8 cellular contexts compared by ENCODE assay signal in the genomic region with DNA sequence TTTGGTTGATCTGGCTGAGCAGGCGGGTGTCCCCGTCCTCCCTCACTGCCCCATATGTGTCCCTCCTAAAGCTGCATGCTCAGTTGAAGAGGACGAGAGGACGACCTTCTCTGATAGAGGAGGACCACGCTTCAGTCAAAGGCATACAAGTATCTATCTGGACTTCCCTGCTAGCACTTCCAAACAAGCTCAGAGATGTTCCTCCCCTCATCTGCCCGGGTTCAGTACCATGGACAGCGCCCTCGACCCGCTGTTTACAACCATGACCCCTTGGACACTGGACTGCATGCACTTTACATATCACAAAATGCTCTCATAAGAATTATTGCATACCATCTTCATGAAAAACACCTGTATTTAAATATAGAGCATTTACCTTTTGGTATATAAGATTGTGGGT. TPM values are rescaled to one million over a fixed set of nuclear protein-coding genes. Genes with fewer than 3 reads are reported as not detected.
A peak's percentile ranks its signal among the peaks of the same experiment; 100 is the strongest.
DNase-seq lines count a peak whose midpoint lies in the region; ATAC-seq, FAIRE-seq and TF ChIP-seq lines count a peak whose summit lies in the region.

No MANE protein-coding gene starts in this region.

- H3K4me2 ChIP-seq in Karpas-422 (ENCODE audit: low read depth, low read length, poor library complexity, severe bottlenecking) (no peak overlapping the region), H1 (ENCODE audit: insufficient read depth in 1 of 2, low read depth in 2 of 2, low read length in 2 of 2) (no peak overlapping the region)

- no peaks in the 10 kb centered on the region for H3K36me3 ChIP-seq in Karpas-422 (ENCODE audit: insufficient read depth, low read length)
- H3K36me3 ChIP-seq in H1 (ENCODE audit: control insufficient read depth in 2 of 4, insufficient read depth in 4 of 4, low read length in 3 of 4) = no peaks in the 10 kb centered on the region
- H3K36me3 ChIP-seq in tibial nerve = no peaks in the 10 kb centered on the region

- H3K9me3 ChIP-seq in Karpas-422 (ENCODE audit: low read length) (no peaks in the 10 kb centered on the region), H1 (ENCODE audit: insufficient read depth in 2 of 2, low read depth in 1 of 2, low read length in 1 of 2) (no peaks in the 10 kb centered on the region), tibial nerve (no peaks in the 10 kb centered on the region)

- H3K9ac ChIP-seq in Karpas-422 (ENCODE audit: low read length) = no peak overlapping the region
- no peak overlapping the region for H3K9ac ChIP-seq in H1 (replicated peaks in 1 of 4; ENCODE audit: extremely low read depth in 1 of 4, low read depth in 3 of 4, low read length in 3 of 4)

- peak; percentile 73 for DNase-seq in AG08395 (ENCODE audit: low spot score)
- peak; percentile 78 for DNase-seq in Karpas-422
- peak; percentile 63 for DNase-seq in activated CD4-positive, alpha-beta memory T cell treated with anti-CD3 and anti-CD28 coated beads for 36 hours
- DNase-seq in H1 (ENCODE audit: low read depth in 1 of 2, low spot score in 2 of 2) = peak in 1 of 2 experiments; percentile 88
- peak; percentile 4 to 72 (median 36) for DNase-seq in naive thymus-derived CD8-positive, alpha-beta T cell
- peak; percentile 19 to 72 for DNase-seq in tibial nerve (ENCODE audit: low spot score in 2 of 2)
- DNase-seq in type B pancreatic cell (ENCODE audit: extremely low spot score, unreplicated experiment) = no peak

- FAIRE-seq in H1 (lab: Jason Lieb, UNC) = no peak

- H2BK5ac ChIP-seq in H1 (ENCODE audit: low read depth, low read length) = no peak overlapping the region

- TF ChIP-seq POLR2A in H1 (IDR thresholded peaks at IDR 0.05; ENCODE audit: control extremely low read depth in 1 of 2, low read depth in 2 of 2, low read length in 2 of 2) (no peak), tibial nerve (IDR thresholded peaks at IDR 0.05) (no peak)

- no peak overlapping the region for H2BK120ac ChIP-seq in H1 (replicated peaks; ENCODE audit: low read depth, low read length)

- POLR2A ChIA-PET in activated CD4-positive, alpha-beta memory T cell treated with anti-CD3 and anti-CD28 coated beads for 36 hours (lab: Charles Lee) = no interaction called here
- POLR2A ChIA-PET in H1 (lab: Charles Lee; ENCODE audit: partially characterized antibody) = interaction anchor here (1.0 kb wide), 1 partner anchor 109 kb away, joined by 5 read pairs; the partner anchor contains the start of gene MUC3A
- POLR2A ChIA-PET in naive thymus-derived CD8-positive, alpha-beta T cell (lab: Charles Lee) = no interaction called here

- H3K27ac ChIP-seq in Karpas-422 (ENCODE audit: low read length) = no peak overlapping the region
- H3K27ac ChIP-seq in H1 (ENCODE audit: low read depth, low read length) = no peak overlapping the region
- no peak overlapping the region for H3K27ac ChIP-seq in tibial nerve

- no peak overlapping the region for H2AK5ac ChIP-seq in H1 (ENCODE audit: low read depth, low read length)

- 0 out of 4 replicates have a peak, but pooled peaks of 1 of the 2 experiments have one; percentile 3 for TF ChIP-seq RAD21 in H1 (IDR thresholded peaks at IDR 0.05 in 1 of 2, conservative IDR thresholded peaks at IDR 0.05 in 1 of 2; ENCODE audit: low read depth in 2 of 2, low read length in 2 of 2)

- intact Hi-C loops in activated CD4-positive, alpha-beta memory T cell treated with anti-CD3 and anti-CD28 coated beads for 36 hours (cut with micrococcal nuclease) = loop anchor here (2.0 to 5.0 kb wide), 2 partner anchors 164 to 256 kb away; partner anchors contain the start of gene ACHE

- peaks cover 36% of the 10 kb centered on the region for H3K27me3 Mint-ChIP-seq in activated CD4-positive, alpha-beta memory T cell treated with anti-CD3 and anti-CD28 coated beads for 36 hours
- peaks cover 24 to 66% (median 40%) of the 10 kb centered on the region in 5 donors for H3K27me3 Mint-ChIP-seq in naive thymus-derived CD8-positive, alpha-beta T cell
- H3K27me3 Mint-ChIP-seq in type B pancreatic cell = peaks cover 65% of the 10 kb centered on the region

- ATAC-seq in naive thymus-derived CD8-positive, alpha-beta T cell = no peak
- ATAC-seq in GM21381 (IDR thresholded peaks at IDR 0.05; ENCODE audit: unreplicated experiment) = no peak

- H3K56ac ChIP-seq in H1 (replicated peaks; ENCODE audit: insufficient read length, low read depth, low read length) = no peak overlapping the region

- no peak overlapping the region for H4K5ac ChIP-seq in H1 (ENCODE audit: insufficient read length, low read depth, low read length)

- H4K91ac ChIP-seq in H1 (replicated peaks; ENCODE audit: insufficient read length, low read length) = no peak overlapping the region

- H3K14ac ChIP-seq in H1 (ENCODE audit: insufficient read length) = no peak overlapping the region

- peaks cover 3% of the 10 kb centered on the region; the same call in 1 of the 2 replicates for H3K4me1 ChIP-seq in Karpas-422 (ENCODE audit: low read length)
- H3K4me1 ChIP-seq in H1 (replicated peaks in 1 of 4; ENCODE audit: control insufficient read depth in 3 of 4, insufficient read depth in 4 of 4, low read length in 3 of 4) = no peaks in the 10 kb centered on the region
- H3K4me1 ChIP-seq in tibial nerve = peaks cover 0 to 3% (median 0%) of the 10 kb centered on the region in 4 donors

- H3K4me3 ChIP-seq in Karpas-422 (ENCODE audit: low read length) = no peak overlapping the region
- no peak overlapping the region for H3K4me3 ChIP-seq in H1 (ENCODE audit: extremely low read depth in 1 of 4, insufficient read depth in 2 of 4, low read depth in 3 of 4, low read length in 4 of 4)
- H3K4me3 ChIP-seq in tibial nerve = no peak overlapping the region

- H3K27me3 ChIP-seq in Karpas-422 (ENCODE audit: low read length) (no peaks in the 10 kb centered on the region), H1 (replicated peaks in 1 of 4; ENCODE audit: control insufficient read depth in 3 of 4, extremely low read depth in 1 of 4, insufficient read depth in 3 of 4, low read length in 3 of 4) (peaks cover 0 to 2% (median 0%) of the 10 kb centered on the region in 4 experiments; a peak in 1 of 7 replicates), tibial nerve (peaks cover 0 to 74% of the 10 kb centered on the region in 2 donors)

- H3K79me2 ChIP-seq in Karpas-422 (ENCODE audit: low read length) = no peaks in the 10 kb centered on the region
- H3K79me2 ChIP-seq in H1 (ENCODE audit: control insufficient read depth in 1 of 2, insufficient read depth in 2 of 2, low read length in 2 of 2) = no peaks in the 10 kb centered on the region

- H3K23me2 ChIP-seq in H1 (ENCODE audit: low read depth, low read length) = no peaks in the 10 kb centered on the region

- TF ChIP-seq EP300 in H1 (IDR thresholded peaks at IDR 0.05; ENCODE audit: borderline replicate concordance in 1 of 2, low read depth in 2 of 2, low read length in 2 of 2) = no peak
- no peak for TF ChIP-seq EP300 in tibial nerve (IDR thresholded peaks at IDR 0.05)

- no peaks in the 10 kb centered on the region for H4K20me1 ChIP-seq in Karpas-422 (ENCODE audit: insufficient read depth, low read depth, low read length)
- H4K20me1 ChIP-seq in H1 (replicated peaks in 1 of 2; ENCODE audit: control insufficient read depth in 1 of 2, insufficient read depth in 2 of 2, low read length in 2 of 2) = peaks cover 0 to 2% of the 10 kb centered on the region in 2 experiments

- WGBS in H1 (ENCODE audit: extremely low coverage in 1 of 2, insufficient coverage in 1 of 2, insufficient read length in 1 of 2, insufficient replicate concordance in 2 of 2, low coverage in 1 of 2, low lambda C conversion rate in 2 of 2, missing lambda C conversion rate in 1 of 2), 2 experiments = 30% methylated on average over 9 of the region's 9 CpGs; no CpG with 5 or more reads in 1 of the 2 experiments
- 18 to 28% methylated on average over 9 of the region's 9 CpGs for WGBS in tibial nerve, 2 donors

- H2BK12ac ChIP-seq in H1 (ENCODE audit: low read depth, low read length) = no peak overlapping the region

- TF ChIP-seq CTCF in H1 (IDR thresholded peaks at IDR 0.05; ENCODE audit: control extremely low read depth in 1 of 3, insufficient read depth in 1 of 3, low read depth in 1 of 3, low read length in 3 of 3) (no peak), tibial nerve (IDR thresholded peaks at IDR 0.05) (no peak), type B pancreatic cell (conservative IDR thresholded peaks at IDR 0.05) (no peak)

- peaks cover 3% of the 10 kb centered on the region for H3K4me1 Mint-ChIP-seq in activated CD4-positive, alpha-beta memory T cell treated with anti-CD3 and anti-CD28 coated beads for 36 hours (ENCODE audit: low read depth)
- peaks cover 1 to 10% (median 2%) of the 10 kb centered on the region in 4 donors for H3K4me1 Mint-ChIP-seq in naive thymus-derived CD8-positive, alpha-beta T cell
- H3K4me1 Mint-ChIP-seq in type B pancreatic cell (ENCODE audit: unreplicated experiment) = no peaks in the 10 kb centered on the region

- no peak overlapping the region for H2BK15ac ChIP-seq in H1 (ENCODE audit: low read length)

- H4K8ac ChIP-seq in H1 (ENCODE audit: extremely low read depth, insufficient read depth, low read length) = no peak overlapping the region

- H3K23ac ChIP-seq in H1 (ENCODE audit: insufficient read length) = no peak overlapping the region

- no peaks in the 10 kb centered on the region for H3K79me1 ChIP-seq in H1 (ENCODE audit: low read depth, low read length)

- no peaks in the 10 kb centered on the region for H3K36me3 Mint-ChIP-seq in activated CD4-positive, alpha-beta memory T cell treated with anti-CD3 and anti-CD28 coated beads for 36 hours
- H3K36me3 Mint-ChIP-seq in naive thymus-derived CD8-positive, alpha-beta T cell = no peaks in the 10 kb centered on the region
- no peaks in the 10 kb centered on the region for H3K36me3 Mint-ChIP-seq in type B pancreatic cell

- H3K9me3 Mint-ChIP-seq in activated CD4-positive, alpha-beta memory T cell treated with anti-CD3 and anti-CD28 coated beads for 36 hours = no peaks in the 10 kb centered on the region
- no peaks in the 10 kb centered on the region for H3K9me3 Mint-ChIP-seq in naive thymus-derived CD8-positive, alpha-beta T cell
- H3K9me3 Mint-ChIP-seq in type B pancreatic cell = no peaks in the 10 kb centered on the region

- H3K4me3 Mint-ChIP-seq in activated CD4-positive, alpha-beta memory T cell treated with anti-CD3 and anti-CD28 coated beads for 36 hours = no peak overlapping the region
- no peak overlapping the region for H3K4me3 Mint-ChIP-seq in naive thymus-derived CD8-positive, alpha-beta T cell
- no peak overlapping the region for H3K4me3 Mint-ChIP-seq in type B pancreatic cell

- no peak overlapping the region for H2BK20ac ChIP-seq in H1 (ENCODE audit: low read length)

- H2AFZ ChIP-seq in Karpas-422 (ENCODE audit: low read length) (no peak overlapping the region), H1 (ENCODE audit: low read length) (no peak overlapping the region)

- no peak overlapping the region for H3K18ac ChIP-seq in H1 (ENCODE audit: extremely low read depth, low read length)

- H3K4ac ChIP-seq in H1 (replicated peaks; ENCODE audit: insufficient read length, low read depth, low read length) = no peak overlapping the region

- CTCF ChIA-PET in activated CD4-positive, alpha-beta memory T cell treated with anti-CD3 and anti-CD28 coated beads for 36 hours (lab: Charles Lee) = interaction anchor here (0.6 to 2.3 kb wide), 25 partner anchors 10 to 353 kb away, joined by 3 to 37 read pairs (median 4); partner anchors contain the start of genes ACHE, POP7, SLC12A9 and TRIM56
- CTCF ChIA-PET in H1 (lab: Charles Lee; ENCODE audit: partially characterized antibody) = interaction anchor here (0.6 to 3.0 kb wide), 36 partner anchors 9 to 269 kb away, joined by 3 to 34 read pairs (median 4); partner anchors contain the start of genes MOGAT3, MUC12, MUC17 and SERPINE1

- no peak overlapping the region for H3K27ac Mint-ChIP-seq in activated CD4-positive, alpha-beta memory T cell treated with anti-CD3 and anti-CD28 coated beads for 36 hours
- H3K27ac Mint-ChIP-seq in naive thymus-derived CD8-positive, alpha-beta T cell = no peak overlapping the region
- H3K27ac Mint-ChIP-seq in type B pancreatic cell = no peak overlapping the region

- H3K9me2 ChIP-seq in Karpas-422 (replicated peaks; ENCODE audit: insufficient read depth, low read length) = no peaks in the 10 kb centered on the region

RNA-seq across cellular contexts. Expression of gene TRIM56, which starts 26.9 kb away (rescaled TPM):
- 8.1 and 14.0 TPM in 2 replicates for total RNA-seq in Karpas-422 (2014; rRNA removed; shearing (Covaris generic); ENCODE audit: low replicate concordance)
- total RNA-seq in activated CD4-positive, alpha-beta memory T cell treated with anti-CD3 and anti-CD28 coated beads for 36 hours = 10 to 100 TPM; 42.3 to 44.5 TPM
- 17.5 and 18.8 TPM in 2 replicates for total RNA-seq in H1 (2021; fragmentation: NEBNext Ultra II Directional; extraction: Animal tissue kit (Norgen Biotek cat#: 25700))
- polyA plus RNA-seq in H1 (2011; rRNA removed) = 2.0 and 3.4 TPM in 2 replicates
- polyA plus RNA-seq in H1 (2011; cell fraction: cytosol; rRNA removed) = 3.5 TPM
- polyA plus RNA-seq in H1 (2011; cell fraction: nucleus; rRNA removed) = 11.9 TPM
- polyA plus RNA-seq in H1 (2012, experiment 1 of 2) = 11.8 to 21.3 TPM (median 14.5 TPM) in 4 replicates
- 3.0 TPM for polyA plus RNA-seq in H1 (2012, experiment 2 of 2)
- polyA plus RNA-seq in H1 (2013, experiment 1 of 2) = 9.3 TPM
- polyA plus RNA-seq in H1 (2013, experiment 2 of 2) = 8.3 TPM
- polyA minus RNA-seq in H1 (2011; rRNA and poly(A)+ RNA removed) = 6.9 and 9.2 TPM in 2 replicates
- 5.9 TPM for polyA minus RNA-seq in H1 (2011; cell fraction: cytosol; rRNA and poly(A)+ RNA removed)
- polyA minus RNA-seq in H1 (2011; cell fraction: nucleus; rRNA and poly(A)+ RNA removed) = 9.1 TPM
- 10 to 100 TPM; 67.4 to 67.7 TPM for total RNA-seq in naive thymus-derived CD8-positive, alpha-beta T cell
- 10 to 100 TPM in 2 of 3 donors, 1 to 10 TPM in 1; 3.8 to 17.9 (median 11.4) TPM for polyA plus RNA-seq in naive thymus-derived CD8-positive, alpha-beta T cell
- total RNA-seq in tibial nerve (10 to 100 TPM; 18.6 to 32.4 (median 29.5) TPM), type B pancreatic cell (ENCODE audit: low replicate concordance) (22.2 and 40.1 TPM in 2 replicates)

RNA-seq across cellular contexts. Expression of gene MUC17, which starts 38.5 kb away (rescaled TPM):
- total RNA-seq in Karpas-422 (2014; rRNA removed; shearing (Covaris generic); ENCODE audit: low replicate concordance) = not detected in 2 replicates
- total RNA-seq in activated CD4-positive, alpha-beta memory T cell treated with anti-CD3 and anti-CD28 coated beads for 36 hours = not detected
- not detected in 2 replicates for total RNA-seq in H1 (2021; fragmentation: NEBNext Ultra II Directional; extraction: Animal tissue kit (Norgen Biotek cat#: 25700))
- polyA plus RNA-seq in H1 (2011; rRNA removed) = 0.02 TPM in 2 replicates
- under 0.01 TPM for polyA plus RNA-seq in H1 (2011; cell fraction: cytosol; rRNA removed)
- polyA plus RNA-seq in H1 (2011; cell fraction: nucleus; rRNA removed) = 0.01 TPM
- not detected in 4 replicates for polyA plus RNA-seq in H1 (2012, experiment 1 of 2)
- polyA plus RNA-seq in H1 (2012, experiment 2 of 2) = not detected
- under 0.01 TPM for polyA plus RNA-seq in H1 (2013, experiment 1 of 2)
- under 0.01 TPM for polyA plus RNA-seq in H1 (2013, experiment 2 of 2)
- 0.03 and 0.05 TPM in 2 replicates for polyA minus RNA-seq in H1 (2011; rRNA and poly(A)+ RNA removed)
- polyA minus RNA-seq in H1 (2011; cell fraction: cytosol; rRNA and poly(A)+ RNA removed) = not detected
- polyA minus RNA-seq in H1 (2011; cell fraction: nucleus; rRNA and poly(A)+ RNA removed) = 0.10 TPM
- total RNA-seq in naive thymus-derived CD8-positive, alpha-beta T cell = not detected
- not detected for polyA plus RNA-seq in naive thymus-derived CD8-positive, alpha-beta T cell
- total RNA-seq in tibial nerve (not detected), type B pancreatic cell (ENCODE audit: low replicate concordance) (0.53 and 1.5 TPM in 2 replicates)
